ENCODE assay signal across 8 cellular contexts in genomic region chr3:183385698-183386590, GRCh38. TPM values are rescaled to one million over a fixed set of nuclear protein-coding genes. Genes with fewer than 3 reads are reported as not detected.
DNase-seq lines count a peak whose midpoint lies in the region; ATAC-seq and TF ChIP-seq lines count a peak whose summit lies in the region.

No MANE protein-coding gene starts in this region.

- H3K36me3 ChIP-seq in kidney epithelial cell (ENCODE audit: control insufficient read depth, insufficient read depth, low read length): no peaks in the 10 kb centered on the region

- DNase-seq in G401 (ENCODE audit: low spot score): peak; percentile 67
- peak; percentile 94 for DNase-seq in NCI-H2107 treated with DMSO at 0.1 percent for 48 hours (lab: John Stamatoyannopoulos, UW; ENCODE audit: unreplicated experiment)
- peak in 22 of 61 donors; percentile 1 to 54 (median 29) for DNase-seq in caudate nucleus (lab: John Stamatoyannopoulos, UW)
- DNase-seq in kidney epithelial cell (ENCODE audit: low read depth): peak; percentile 34
- peak; percentile 40 for DNase-seq in stimulated activated CD4-positive, alpha-beta T cell treated with anti-CD3 and anti-CD28 coated beads, Interleukin-1b, Interleukin-23, amount 100 ng/mL, for 48 hours

- TF ChIP-seq CTCF in VCaP (conservative IDR thresholded peaks at IDR 0.05) (peak; percentile 78), kidney epithelial cell (IDR thresholded peaks at IDR 0.05; ENCODE audit: insufficient read depth, low read length, poor library complexity, severe bottlenecking) (peak; percentile 66)

- ATAC-seq in HG02759 (IDR thresholded peaks at IDR 0.05; ENCODE audit: unreplicated experiment) (peak; percentile 76), GM19452 (IDR thresholded peaks at IDR 0.05; ENCODE audit: unreplicated experiment) (no peak)

- H3K27ac ChIP-seq in VCaP: no peak overlapping the region
- peak overlapping the region; percentile 24 for H3K27ac ChIP-seq in caudate nucleus (ENCODE audit: low read depth, low read length)

- in situ Hi-C loops in G401 (cut with HindIII; ENCODE audit: low sequenced_read_pairs): no loop called here

- no peaks in the 10 kb centered on the region for H3K27me3 ChIP-seq in kidney epithelial cell (ENCODE audit: control insufficient read depth, insufficient read depth, low read length)

- no peak overlapping the region for H3K4me3 ChIP-seq in kidney epithelial cell (ENCODE audit: low read depth, low read length)

RNA-seq across cellular contexts. Expression of gene MCF2L2, which starts 42.5 kb away (rescaled TPM):
- total RNA-seq in G401 (2014; rRNA removed; shearing (Covaris generic)): 0.31 and 2.6 TPM in 2 replicates
- total RNA-seq in kidney epithelial cell: 0.84 and 1.9 TPM in 2 replicates
